Comparison of ENCODE assay signal across 9 cellular contexts in genomic region chr5:143001764-143002351, GRCh38.
DNase-seq lines count a peak whose midpoint lies in the region; ATAC-seq, FAIRE-seq and TF ChIP-seq lines count a peak whose summit lies in the region.
"Had no signal": no experiment of that assay in that cellular context is flagged by ENCODE, and none has a peak within 500 bp of the region (broad histone marks: within the 10 kb centered on the region; RNA-seq: fewer than 3 reads in every experiment).

No MANE protein-coding gene starts in this region.

- H3K27me3 ChIP-seq in DOHH2 (ENCODE audit: control insufficient read depth, low read length) (no peaks in the 10 kb centered on the region), bronchial epithelial cell (ENCODE audit: control insufficient read depth, insufficient read depth, low read length) (no peaks in the 10 kb centered on the region)

- H3K4me3 ChIP-seq in DOHH2 (ENCODE audit: low read length) (peak overlapping the region; percentile 66), bronchial epithelial cell (ENCODE audit: low read depth, low read length) (no peak overlapping the region)

- H3K9me3 ChIP-seq in DOHH2 (ENCODE audit: control insufficient read depth, insufficient read depth, low read length), result no peaks in the 10 kb centered on the region

- H3K79me2 ChIP-seq in DOHH2 (ENCODE audit: control insufficient read depth, low read length), result no peaks in the 10 kb centered on the region

- FAIRE-seq in bronchial epithelial cell (lab: Jason Lieb, UNC), result no peak

- H3K27ac ChIP-seq in DOHH2 (ENCODE audit: low read depth, low read length), result peak overlapping the region; percentile 91

- DNase-seq in NCI-H226 (peak; percentile 46), bronchial epithelial cell (ENCODE audit: low read depth) (peak; percentile 52), NCI-H2081 treated with DMSO at 0.1 percent for 48 hours (lab: John Stamatoyannopoulos, UW) (no peak), NCI-H526 treated with DMSO at 0.1 percent for 48 hours (lab: John Stamatoyannopoulos, UW) (no peak)
- DNase-seq in naive thymus-derived CD8-positive, alpha-beta T cell, result peak in 2 of 10 donors; percentile 5 to 13

- H4K20me1 ChIP-seq in DOHH2 (ENCODE audit: control insufficient read depth, insufficient read depth, low read depth, low read length), result no peaks in the 10 kb centered on the region

- ATAC-seq in naive thymus-derived CD8-positive, alpha-beta T cell, result peak; percentile 5 to 18
- ATAC-seq in HG02623 (IDR thresholded peaks at IDR 0.05; ENCODE audit: unreplicated experiment) (no peak), HG02610 (IDR thresholded peaks at IDR 0.05; ENCODE audit: unreplicated experiment) (no peak)
- ATAC-seq: HCT116 had no signal

- H3K36me3 Mint-ChIP-seq in naive thymus-derived CD8-positive, alpha-beta T cell, result peaks cover 9 to 11% (median 10%) of the 10 kb centered on the region in 3 donors

- H3K4me1 ChIP-seq in DOHH2 (ENCODE audit: control insufficient read depth, low read length), result peaks cover 74% of the 10 kb centered on the region

- H3F3A ChIP-seq in DOHH2 (ENCODE audit: control insufficient read depth, insufficient read depth), result peaks cover 7% of the 10 kb centered on the region

- peak overlapping the region in 8 of 10 donors; percentile 20 to 76 (median 44) for H3K4me3 Mint-ChIP-seq in naive thymus-derived CD8-positive, alpha-beta T cell

- H3K27ac Mint-ChIP-seq in naive thymus-derived CD8-positive, alpha-beta T cell, result peak overlapping the region; percentile 83 to 98 (median 94)

- H3K36me3 ChIP-seq in DOHH2 (ENCODE audit: control insufficient read depth, low read length) (no peaks in the 10 kb centered on the region), bronchial epithelial cell (ENCODE audit: control insufficient read depth, insufficient read depth, low read length) (no peaks in the 10 kb centered on the region)

- POLR2A ChIA-PET in naive thymus-derived CD8-positive, alpha-beta T cell (lab: Charles Lee), result interaction anchor here (0.5 to 2.9 kb wide), 10 partner anchors 8 to 1129 kb away, joined by 3 to 61 read pairs (median 4); partner anchors contain the start of gene NR3C1

- H3K9me3 Mint-ChIP-seq in naive thymus-derived CD8-positive, alpha-beta T cell, result peaks cover 0 to 5% (median 0%) of the 10 kb centered on the region in 9 donors

- H3K4me2 ChIP-seq in DOHH2 (ENCODE audit: low read length), result peak overlapping the region; percentile 87

- H3K9me2 ChIP-seq in DOHH2 (replicated peaks; ENCODE audit: control insufficient read depth, low read length), result no peaks in the 10 kb centered on the region

- H3K27me3 Mint-ChIP-seq in naive thymus-derived CD8-positive, alpha-beta T cell, result no peaks in the 10 kb centered on the region

- TF ChIP-seq CTCF in DOHH2 (IDR thresholded peaks at IDR 0.05; ENCODE audit: low read depth, low read length, poor library complexity, severe bottlenecking), result no peak
- no peak for TF ChIP-seq CTCF in bronchial epithelial cell (IDR thresholded peaks at IDR 0.05; ENCODE audit: insufficient read depth, low read length, severe bottlenecking)

- H3K4me1 Mint-ChIP-seq in naive thymus-derived CD8-positive, alpha-beta T cell, result peaks cover 28 to 90% (median 47%) of the 10 kb centered on the region in 4 donors

Comparison
In these comparisons a context has a peak if more than half of its experiments do, and no peak if none do; other contexts are left out.
1. DNase-seq: peak in NCI-H226 (single experiment) and bronchial epithelial cell (single experiment); none in NCI-H2081 treated with DMSO at 0.1 percent for 48 hours (single experiment) and NCI-H526 treated with DMSO at 0.1 percent for 48 hours (single experiment).
2. ATAC-seq: peak in naive thymus-derived CD8-positive, alpha-beta T cell (2 of 2); none in HG02623 (single experiment) and HG02610 (single experiment).